12 cellular contexts compared by ENCODE assay signal in the genomic region with DNA sequence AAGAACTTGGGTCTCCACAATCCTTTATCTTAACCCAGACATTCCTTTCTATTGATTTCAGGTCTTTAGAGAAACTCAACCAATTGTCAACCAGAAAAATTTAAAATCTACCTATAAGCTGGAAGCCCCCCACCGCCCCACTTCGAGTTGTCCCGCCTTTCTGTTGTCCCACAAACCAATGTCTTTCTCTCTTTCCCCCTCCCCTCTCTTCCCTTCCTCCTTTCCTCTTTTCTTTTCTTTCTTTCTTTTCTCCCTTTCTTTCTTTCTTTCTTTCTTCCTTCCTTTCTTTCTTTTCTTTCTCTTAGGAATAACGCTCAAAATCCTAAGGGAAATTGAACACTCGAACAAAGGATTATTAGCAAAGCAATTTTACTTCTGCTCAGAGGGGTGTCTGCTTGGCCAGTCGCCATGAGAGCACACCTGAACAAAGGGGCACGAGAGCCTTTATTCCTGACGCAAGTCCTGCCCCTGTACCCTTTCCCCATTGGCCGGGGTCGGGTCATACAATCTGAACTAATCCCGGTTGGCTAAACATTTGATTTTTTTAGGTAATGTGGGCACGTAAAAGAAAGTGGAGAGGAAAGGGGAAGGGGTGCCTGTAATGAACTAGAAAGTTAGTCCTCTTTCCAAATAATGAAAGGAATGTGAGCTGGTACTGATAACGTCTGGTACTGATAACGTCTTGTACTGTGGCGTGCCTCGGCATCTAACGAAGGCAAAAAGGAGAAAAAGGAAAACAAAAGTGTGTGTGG. TPM values are rescaled to one million over a fixed set of nuclear protein-coding genes. Genes with fewer than 3 reads are reported as not detected.
DNase-seq lines count a peak whose midpoint lies in the region; ATAC-seq and TF ChIP-seq lines count a peak whose summit lies in the region.
"Had no signal": no experiment of that assay in that cellular context is flagged by ENCODE, and none has a peak within 500 bp of the region (broad histone marks: within the 10 kb centered on the region; RNA-seq: fewer than 3 reads in every experiment).

No MANE protein-coding gene starts in this region.

- no peak for TF ChIP-seq CTCF in CD14-positive monocyte (IDR thresholded peaks at IDR 0.05)
- TF ChIP-seq CTCF in sigmoid colon (IDR thresholded peaks at IDR 0.05) = no peak

- peaks cover 15 to 20% of the 10 kb centered on the region in 2 donors for H3K36me3 Mint-ChIP-seq in CD14-positive monocyte
- peaks cover 25% of the 10 kb centered on the region for H3K36me3 Mint-ChIP-seq in activated T-helper 2 cell treated with anti-CD3 and anti-CD28 coated beads, Interferon-gamma antibody, Interleukin-2, Interleukin-4, amounts not matched to agents 10 μg/mL and 5 μg/mL and 100 μg/mL, durations not matched to agents 14 hours and 24 hours and 36 hours (ENCODE audit: low read depth)
- H3K36me3 Mint-ChIP-seq in naive thymus-derived CD8-positive, alpha-beta T cell = peaks cover 0 to 5% (median 0%) of the 10 kb centered on the region in 3 donors

- DNase-seq in CD14-positive monocyte (ENCODE audit: low spot score) (no peak), ELF-1 (ENCODE audit: low read depth, low spot score) (peak; percentile 17), sigmoid colon (no peak), substantia nigra (lab: John Stamatoyannopoulos, UW) (no peak)
- DNase-seq in activated T-helper 2 cell treated with anti-CD3 and anti-CD28 coated beads, Interferon-gamma antibody, Interleukin-2, Interleukin-4, amounts not matched to agents 10 μg/mL and 5 μg/mL and 100 μg/mL, durations not matched to agents 14 hours and 24 hours and 36 hours (ENCODE audit: low spot score) = no peak
- DNase-seq in naive thymus-derived CD8-positive, alpha-beta T cell = no peak
- DNase-seq: GOT3, NCI-H187 had no signal

- H3K9me3 Mint-ChIP-seq in CD14-positive monocyte = peaks cover 0 to 3% (median 0%) of the 10 kb centered on the region in 7 donors
- H3K9me3 Mint-ChIP-seq in activated T-helper 2 cell treated with anti-CD3 and anti-CD28 coated beads, Interferon-gamma antibody, Interleukin-2, Interleukin-4, amounts not matched to agents 10 μg/mL and 5 μg/mL and 100 μg/mL, durations not matched to agents 14 hours and 24 hours and 36 hours = no peaks in the 10 kb centered on the region
- H3K9me3 Mint-ChIP-seq in naive thymus-derived CD8-positive, alpha-beta T cell = no peaks in the 10 kb centered on the region

- 91 to 92% methylated on average over 17 of the region's 17 CpGs for WGBS in sigmoid colon, 2 donors

- intact Hi-C loops in CD14-positive monocyte (cut with micrococcal nuclease) = loop anchor here in 1 of 2 donors (5.0 kb wide), 1 partner anchor 91 kb away; a partner anchor contains a TSS
- intact Hi-C loops in activated T-helper 2 cell treated with anti-CD3 and anti-CD28 coated beads, Interferon-gamma antibody, Interleukin-2, Interleukin-4, amounts not matched to agents 10 μg/mL and 5 μg/mL and 100 μg/mL, durations not matched to agents 14 hours and 24 hours and 36 hours (cut with micrococcal nuclease) = loop anchor here (2.0 to 10.0 kb wide), 6 partner anchors 53 to 383 kb away; a partner anchor contains a TSS
- intact Hi-C loops in sigmoid colon (cut with DNase I) = loop anchor here (2.0 kb wide), 2 partner anchors 73 to 91 kb away; a partner anchor contains a TSS

- peak overlapping the region; percentile 92 to 98 (median 96) for H3K27ac Mint-ChIP-seq in CD14-positive monocyte
- peak overlapping the region; percentile 93 for H3K27ac Mint-ChIP-seq in activated T-helper 2 cell treated with anti-CD3 and anti-CD28 coated beads, Interferon-gamma antibody, Interleukin-2, Interleukin-4, amounts not matched to agents 10 μg/mL and 5 μg/mL and 100 μg/mL, durations not matched to agents 14 hours and 24 hours and 36 hours
- peak overlapping the region in 6 of 10 donors; percentile 50 to 98 (median 86) for H3K27ac Mint-ChIP-seq in naive thymus-derived CD8-positive, alpha-beta T cell

- peaks cover 0 to 7% (median 3%) of the 10 kb centered on the region in 3 donors for H3K27me3 Mint-ChIP-seq in CD14-positive monocyte (ENCODE audit: low read depth in 3 of 3)
- peaks cover 1% of the 10 kb centered on the region for H3K27me3 Mint-ChIP-seq in activated T-helper 2 cell treated with anti-CD3 and anti-CD28 coated beads, Interferon-gamma antibody, Interleukin-2, Interleukin-4, amounts not matched to agents 10 μg/mL and 5 μg/mL and 100 μg/mL, durations not matched to agents 14 hours and 24 hours and 36 hours (ENCODE audit: low read depth)
- H3K27me3 Mint-ChIP-seq in naive thymus-derived CD8-positive, alpha-beta T cell = peaks cover 0 to 5% (median 0%) of the 10 kb centered on the region in 5 donors

- no peak for TF ChIP-seq EP300 in sigmoid colon (IDR thresholded peaks at IDR 0.05)

- H3K27ac ChIP-seq in sigmoid colon (no peak overlapping the region), substantia nigra (ENCODE audit: low read depth, low read length, poor library complexity, severe bottlenecking) (no peak overlapping the region)

- H3K4me3 ChIP-seq in sigmoid colon = no peak overlapping the region

- peaks cover 0 to 23% (median 19%) of the 10 kb centered on the region in 4 donors for H3K4me1 ChIP-seq in sigmoid colon

- POLR2A ChIA-PET in naive thymus-derived CD8-positive, alpha-beta T cell (lab: Charles Lee) = interaction anchor here (1.0 to 2.4 kb wide), 5 partner anchors 17 to 236 kb away, joined by 4 to 12 read pairs (median 5); a partner anchor contains a TSS

- TF ChIP-seq POLR2A in sigmoid colon (IDR thresholded peaks at IDR 0.05) = no peak

- H3K4me1 Mint-ChIP-seq in CD14-positive monocyte = peaks cover 65% of the 10 kb centered on the region
- H3K4me1 Mint-ChIP-seq in activated T-helper 2 cell treated with anti-CD3 and anti-CD28 coated beads, Interferon-gamma antibody, Interleukin-2, Interleukin-4, amounts not matched to agents 10 μg/mL and 5 μg/mL and 100 μg/mL, durations not matched to agents 14 hours and 24 hours and 36 hours (ENCODE audit: low read depth) = peaks cover 36% of the 10 kb centered on the region
- H3K4me1 Mint-ChIP-seq in naive thymus-derived CD8-positive, alpha-beta T cell = peaks cover 28 to 54% (median 51%) of the 10 kb centered on the region in 4 donors

- no peaks in the 10 kb centered on the region for H3K9me3 ChIP-seq in sigmoid colon
- H3K9me3 ChIP-seq: gastroesophageal sphincter had no signal

- H3K27me3 ChIP-seq in sigmoid colon = no peaks in the 10 kb centered on the region
- H3K27me3 ChIP-seq: gastroesophageal sphincter had no signal

- H3K36me3 ChIP-seq in sigmoid colon = peaks cover 0 to 15% (median 0%) of the 10 kb centered on the region in 4 donors

- ATAC-seq in naive thymus-derived CD8-positive, alpha-beta T cell = no peak
- ATAC-seq in HG03521 (IDR thresholded peaks at IDR 0.05; ENCODE audit: unreplicated experiment) (no peak), GM18909 (IDR thresholded peaks at IDR 0.05; ENCODE audit: poor library complexity, unreplicated experiment) (no peak)
- ATAC-seq: gastroesophageal sphincter, Right ventricle myocardium inferior had no signal

- peak overlapping the region in 1 of 2 donors; percentile 72 for H3K4me3 Mint-ChIP-seq in CD14-positive monocyte
- peak overlapping the region; percentile 73 for H3K4me3 Mint-ChIP-seq in activated T-helper 2 cell treated with anti-CD3 and anti-CD28 coated beads, Interferon-gamma antibody, Interleukin-2, Interleukin-4, amounts not matched to agents 10 μg/mL and 5 μg/mL and 100 μg/mL, durations not matched to agents 14 hours and 24 hours and 36 hours (ENCODE audit: low read depth)
- peak overlapping the region in 8 of 10 donors; percentile 59 to 96 (median 78) for H3K4me3 Mint-ChIP-seq in naive thymus-derived CD8-positive, alpha-beta T cell

RNA-seq across cellular contexts. Expression of a gene that starts 1.4 kb away (rescaled TPM):
- polyA plus RNA-seq in CD14-positive monocyte (10 to 100 TPM in 1 of 2 donors, 1 to 10 TPM in 1; 9.8 to 12.6 TPM), sigmoid colon (10 to 100 TPM in 1 of 3 donors, 1 to 10 TPM in 2; 3.9 to 30.5 (median 5.4) TPM)
- 40.2 and 40.7 TPM in 2 replicates for total RNA-seq in activated T-helper 2 cell treated with anti-CD3 and anti-CD28 coated beads, Interferon-gamma antibody, Interleukin-2, Interleukin-4, amounts not matched to agents 10 μg/mL and 5 μg/mL and 100 μg/mL, durations not matched to agents 14 hours and 24 hours and 36 hours
- 10 to 100 TPM; 46.3 to 55.8 TPM for total RNA-seq in naive thymus-derived CD8-positive, alpha-beta T cell
- polyA plus RNA-seq in naive thymus-derived CD8-positive, alpha-beta T cell = 10 to 100 TPM; 11.5 to 20.5 (median 13.9) TPM
- total RNA-seq in sigmoid colon = 10 to 100 TPM; 27.3 to 40.2 (median 35.6) TPM

RNA-seq across cellular contexts. Expression of a gene that starts 4.9 kb away (rescaled TPM):
- polyA plus RNA-seq in CD14-positive monocyte (1,000 to 10,000 TPM; 2,434 to 3,095 TPM), sigmoid colon (100 to 1,000 TPM in 1 of 3 donors, 10 to 100 TPM in 2; 42.7 to 178 (median 52.3) TPM)
- 0.39 TPM in 2 replicates for total RNA-seq in activated T-helper 2 cell treated with anti-CD3 and anti-CD28 coated beads, Interferon-gamma antibody, Interleukin-2, Interleukin-4, amounts not matched to agents 10 μg/mL and 5 μg/mL and 100 μg/mL, durations not matched to agents 14 hours and 24 hours and 36 hours
- total RNA-seq in naive thymus-derived CD8-positive, alpha-beta T cell = 1 to 10 TPM; 4.5 to 4.6 TPM
- polyA plus RNA-seq in naive thymus-derived CD8-positive, alpha-beta T cell = 1 to 10 TPM; 1.5 to 3.1 (median 2.1) TPM
- total RNA-seq in sigmoid colon = 10 to 100 TPM; 20.8 to 96.9 (median 72.0) TPM

RNA-seq across cellular contexts. Expression of a gene that starts 9.5 kb away (rescaled TPM):
- polyA plus RNA-seq in CD14-positive monocyte (100 to 1,000 TPM; 207 to 246 TPM), sigmoid colon (100 to 1,000 TPM; 189 to 360 (median 314) TPM)
- total RNA-seq in activated T-helper 2 cell treated with anti-CD3 and anti-CD28 coated beads, Interferon-gamma antibody, Interleukin-2, Interleukin-4, amounts not matched to agents 10 μg/mL and 5 μg/mL and 100 μg/mL, durations not matched to agents 14 hours and 24 hours and 36 hours = 63.0 and 65.6 TPM in 2 replicates
- total RNA-seq in naive thymus-derived CD8-positive, alpha-beta T cell = 10 to 100 TPM; 43.6 to 44.3 TPM
- 100 to 1,000 TPM; 137 to 167 (median 160) TPM for polyA plus RNA-seq in naive thymus-derived CD8-positive, alpha-beta T cell
- 10 to 100 TPM; 48.7 to 90.3 (median 73.6) TPM for total RNA-seq in sigmoid colon

RNA-seq across cellular contexts. Expression of a gene that starts 9.7 kb away (rescaled TPM):
- polyA plus RNA-seq in CD14-positive monocyte = 10 to 100 TPM; 58.3 to 86.6 TPM
- total RNA-seq in activated T-helper 2 cell treated with anti-CD3 and anti-CD28 coated beads, Interferon-gamma antibody, Interleukin-2, Interleukin-4, amounts not matched to agents 10 μg/mL and 5 μg/mL and 100 μg/mL, durations not matched to agents 14 hours and 24 hours and 36 hours = 111 and 119 TPM in 2 replicates
- 100 to 1,000 TPM; 178 TPM for total RNA-seq in naive thymus-derived CD8-positive, alpha-beta T cell
- 100 to 1,000 TPM; 168 to 207 (median 200) TPM for polyA plus RNA-seq in naive thymus-derived CD8-positive, alpha-beta T cell
- total RNA-seq in sigmoid colon = 100 to 1,000 TPM; 120 to 146 (median 136) TPM
- polyA plus RNA-seq in sigmoid colon = 10 to 100 TPM; 70.3 to 79.4 (median 73.5) TPM

RNA-seq across cellular contexts. Expression of a gene that starts 26.8 kb away (rescaled TPM):
- polyA plus RNA-seq in CD14-positive monocyte (10 to 100 TPM; 11.2 to 13.3 TPM), sigmoid colon (10 to 100 TPM; 19.2 to 35.0 (median 29.8) TPM)
- 39.1 and 40.0 TPM in 2 replicates for total RNA-seq in activated T-helper 2 cell treated with anti-CD3 and anti-CD28 coated beads, Interferon-gamma antibody, Interleukin-2, Interleukin-4, amounts not matched to agents 10 μg/mL and 5 μg/mL and 100 μg/mL, durations not matched to agents 14 hours and 24 hours and 36 hours
- total RNA-seq in naive thymus-derived CD8-positive, alpha-beta T cell = 10 to 100 TPM; 46.2 to 47.7 TPM
- polyA plus RNA-seq in naive thymus-derived CD8-positive, alpha-beta T cell = 10 to 100 TPM in 1 of 3 donors, 1 to 10 TPM in 2; 9.2 to 15.6 (median 9.6) TPM
- 10 to 100 TPM; 13.2 to 18.0 (median 15.1) TPM for total RNA-seq in sigmoid colon
